ENCODE assay signal across 8 cellular contexts in the genomic region with DNA sequence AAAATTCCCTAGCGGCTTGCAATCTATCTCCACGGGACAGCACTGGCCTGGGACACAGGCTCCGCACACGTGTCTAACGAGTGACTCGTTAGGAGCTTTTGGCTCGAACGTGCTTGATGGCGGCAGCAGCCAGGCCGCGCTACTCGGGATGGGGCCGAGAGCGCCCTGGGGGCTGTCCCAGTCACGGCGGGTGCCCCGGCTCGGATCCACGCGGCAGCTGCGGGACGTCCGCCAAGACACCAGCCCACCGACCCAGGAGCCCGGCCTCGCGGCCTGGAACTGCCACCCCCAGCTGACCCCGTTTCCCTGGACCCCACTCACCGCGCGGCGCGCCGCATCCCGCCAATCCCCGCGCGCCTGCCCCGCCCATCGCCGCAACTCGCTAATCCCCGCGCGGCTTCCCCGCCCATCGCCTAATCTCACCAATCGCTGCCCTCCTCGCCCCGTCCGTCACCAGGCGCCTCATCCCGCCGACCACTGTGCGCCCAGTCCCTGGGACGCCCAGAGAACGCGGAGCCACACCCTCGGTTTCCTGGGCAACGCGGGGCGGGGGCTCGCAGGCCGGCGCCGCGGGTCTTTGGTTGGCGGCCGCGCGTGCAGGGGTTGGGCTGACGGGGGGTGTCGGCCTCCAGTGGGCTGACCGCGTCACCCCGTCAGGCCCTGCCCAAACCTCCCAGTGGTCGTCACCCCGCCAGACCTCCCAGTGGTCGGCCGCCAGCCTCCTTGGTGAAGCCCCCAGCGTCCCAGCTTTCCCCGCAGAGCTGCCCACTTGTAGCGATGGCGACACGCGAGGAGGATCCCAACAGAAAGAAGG. TPM values are rescaled to one million over a fixed set of nuclear protein-coding genes. Genes with fewer than 3 reads are reported as not detected.
DNase-seq lines count a peak whose midpoint lies in the region; ATAC-seq and TF ChIP-seq lines count a peak whose summit lies in the region.

A gene (minus strand): TSS at position 359 of the 814 bp plus-strand sequence. CDS start 1,495 bp downstream, outside the sequence.

- no peaks in the 10 kb centered on the region for H3K27me3 Mint-ChIP-seq in Caco-2 (ENCODE audit: insufficient read depth, unreplicated experiment)

- peak within 1 kb of the TSS; percentile 73 for H3K4me3 Mint-ChIP-seq in Caco-2 (ENCODE audit: unreplicated experiment)

- peak; percentile 98 to 99 for DNase-seq in Caco-2
- DNase-seq in HUDEP-2 (lab: John Stamatoyannopoulos, UW; ENCODE audit: unreplicated experiment in 76 of 76): peak in 75 of 76 experiments; percentile 54 to 98 (median 95)
- peak; percentile 97 for DNase-seq in NT2/D1 (ENCODE audit: low read depth, low spot score)
- DNase-seq in activated CD8-positive, alpha-beta memory T cell treated with anti-CD3 and anti-CD28 coated beads, Interleukin-2, amount 50 U/mL, for 24 hours (ENCODE audit: extremely low read depth): peak; percentile 95
- peak; percentile 96 for DNase-seq in stimulated activated CD8-positive, alpha-beta memory T cell treated with anti-CD3 and anti-CD28 coated beads, Interleukin-15, amount 100 ng/mL, for 4 hours (ENCODE audit: low read depth in 2 of 2)

- CTCF ChIA-PET in Caco-2 (lab: Charles Lee): interaction anchor here (0.6 to 2.1 kb wide), 4 partner anchors 8 to 79 kb away, joined by 3 to 8 read pairs (median 3); a partner anchor contains a TSS

- ATAC-seq in GM21381 (IDR thresholded peaks at IDR 0.05; ENCODE audit: unreplicated experiment): peak; percentile 98

- intact Hi-C loops in Caco-2 (cut with micrococcal nuclease; ENCODE audit: unreplicated experiment): loop anchor here (1.0 kb wide), 1 partner anchor 41 kb away; a partner anchor contains a TSS

- WGBS in mesodermal cell (ENCODE audit: insufficient coverage in 2 of 2), 2 experiments: 0% methylated on average over 64 to 73 of the region's 86 CpGs

- peaks cover 12% of the 10 kb centered on the region for H3K4me1 Mint-ChIP-seq in Caco-2 (ENCODE audit: low read depth, unreplicated experiment)

- BruUV-seq in Caco-2 (replicated peaks; lab: Mats Ljungman, UMichigan): no TSS peak

- no peaks in the 10 kb centered on the region for H3K27me3 ChIP-seq in Caco-2 (replicated peaks; ENCODE audit: control insufficient read depth, insufficient read depth, low read length)
- peaks cover 6% of the 10 kb centered on the region for H3K27me3 ChIP-seq in NT2/D1 (ENCODE audit: insufficient read depth, insufficient read length)

- H3K27ac ChIP-seq in mesodermal cell (ENCODE audit: low read depth, low read length, severe bottlenecking): peak within 1 kb of the TSS; percentile 75

- peaks cover 22% of the 10 kb centered on the region for H3K36me3 Mint-ChIP-seq in Caco-2 (ENCODE audit: insufficient read depth, unreplicated experiment)

- H3K9me3 ChIP-seq in Caco-2 (no peaks in the 10 kb centered on the region), NT2/D1 (ENCODE audit: insufficient read depth, low read length) (peaks cover 13% of the 10 kb centered on the region; the same call in 1 of the 2 replicates), mesodermal cell (ENCODE audit: control insufficient read depth, low read length) (peaks cover 9% of the 10 kb centered on the region)

- H3K9ac ChIP-seq in NT2/D1 (ENCODE audit: insufficient read length, low read depth): peak within 1 kb of the TSS; percentile 97

- no peaks in the 10 kb centered on the region for H3K9me3 Mint-ChIP-seq in Caco-2 (ENCODE audit: unreplicated experiment)

- in situ Hi-C loops in endometrial microvascular endothelial cells (cut with HindIII; ENCODE audit: inconsistent ontology term, low pct_unique_long_range_greater_than_20kb, low sequenced_read_pairs): no loop called here

- POLR2A ChIA-PET in Caco-2 (lab: Charles Lee): interaction anchor here (0.7 to 1.2 kb wide), 2 partner anchors 11 to 25 kb away, joined by 4 to 5 read pairs; no protein-coding TSS in a partner anchor

- H3K4me3 ChIP-seq in Caco-2 (ENCODE audit: low read depth, low read length) (peak within 1 kb of the TSS; percentile 93), NT2/D1 (ENCODE audit: insufficient read length, low read depth) (peak within 1 kb of the TSS; percentile 94), mesodermal cell (ENCODE audit: extremely low read depth, insufficient read depth, low read length, poor library complexity, severe bottlenecking) (peak within 1 kb of the TSS; percentile 55)

- H3K27ac Mint-ChIP-seq in Caco-2 (ENCODE audit: unreplicated experiment): peak within 1 kb of the TSS; percentile 25

- H3K36me3 ChIP-seq in Caco-2 (ENCODE audit: control insufficient read depth, insufficient read depth, low read length) (peaks cover 2% of the 10 kb centered on the region; the same call in 1 of the 2 replicates), NT2/D1 (ENCODE audit: insufficient read depth, insufficient read length, low read length) (peaks cover 34% of the 10 kb centered on the region), mesodermal cell (ENCODE audit: control insufficient read depth, insufficient read depth, low read length) (peaks cover 38% of the 10 kb centered on the region)

- H3K4me1 ChIP-seq in Caco-2 (no peaks in the 10 kb centered on the region), NT2/D1 (ENCODE audit: insufficient read depth, insufficient read length) (peaks cover 6% of the 10 kb centered on the region), mesodermal cell (ENCODE audit: control insufficient read depth, insufficient read depth, low read length, poor library complexity, severe bottlenecking) (peaks cover 9% of the 10 kb centered on the region)

- no peak for TF ChIP-seq CTCF in Caco-2 (IDR thresholded peaks at IDR 0.05; ENCODE audit: insufficient read depth in 1 of 2, low read depth in 1 of 2, low read length in 1 of 2, severe bottlenecking in 1 of 2, unreplicated experiment in 1 of 2)

RNA-seq across cellular contexts. Expression of the gene that starts here (rescaled TPM):
- total RNA-seq in Caco-2 (2022) (130 and 140 TPM in 2 replicates), endometrial microvascular endothelial cells (ENCODE audit: inconsistent ontology term) (102 TPM)
- polyA plus RNA-seq in mesodermal cell (2013, experiment 1 of 2): 88.8 TPM
- polyA plus RNA-seq in mesodermal cell (2013, experiment 2 of 2): 87.7 TPM

Comparison
In these comparisons a context has a peak if more than half of its experiments do, and no peak if none do; other contexts are left out.
1. Peak in every context shown above with its lines: DNase-seq, ATAC-seq, H3K4me3 ChIP-seq and H3K27ac ChIP-seq.